20 cellular contexts compared by ENCODE assay signal in genomic region chr16:31676731-31677130, GRCh38.
"Had no signal": no experiment of that assay in that cellular context is flagged by ENCODE, and none has a peak within 500 bp of the region (broad histone marks: within the 10 kb centered on the region; RNA-seq: fewer than 3 reads in every experiment).

No MANE protein-coding gene starts in this region.

- H3K4me3 ChIP-seq: hepatocyte, left ventricle myocardium inferior, lower lobe of right lung, neural progenitor cell, ovary, right atrium auricular region, sigmoid colon, skin epidermis had no signal

- H2AFZ ChIP-seq: hepatocyte, neural progenitor cell had no signal

- H3K79me2 ChIP-seq: hepatocyte had no signal

- H3K4me1 ChIP-seq: foreskin keratinocyte, left ventricle myocardium inferior, lower lobe of right lung, neural progenitor cell, right atrium auricular region, sigmoid colon had no signal

- H3K36me3 Mint-ChIP-seq: memory B cell; mesothelial cell of epicardium; natural killer cell; neural progenitor cell; stimulated activated naive B cell treated with anti-CD40 and anti-IgM and Interleukin-4, amounts not matched to agents 10 μg/mL and 1 μg/mL and 100 μg/mL, for 72 hours had no signal

- H3K9me3 ChIP-seq: lower lobe of right lung, ovary, right atrium auricular region, sigmoid colon had no signal

- H3K4me2 ChIP-seq: hepatocyte, neural progenitor cell had no signal

- H3K27ac Mint-ChIP-seq: memory B cell; mesothelial cell of epicardium; natural killer cell; neural progenitor cell; stimulated activated naive B cell treated with anti-CD40 and anti-IgM and Interleukin-4, amounts not matched to agents 10 μg/mL and 1 μg/mL and 100 μg/mL, for 72 hours had no signal

- H3K27me3 ChIP-seq: foreskin keratinocyte, hepatocyte, neural progenitor cell, ovary, right atrium auricular region, sigmoid colon had no signal

- DNase-seq: dermis blood vessel endothelial cell; foreskin keratinocyte; kidney; left cardiac atrium; left ventricle myocardium inferior; lower lobe of right lung; natural killer cell; nucleus accumbens; ovary; sigmoid colon; stimulated activated CD4-positive, alpha-beta T cell treated with anti-CD3 and anti-CD28 coated beads, Interleukin-2, amount 100 ng/mL, for 24 hours; stimulated activated CD4-positive, alpha-beta T cell treated with anti-CD3 and anti-CD28 coated beads, Interleukin-4, amount 100 ng/mL, for 4 hours; stimulated activated naive B cell treated with anti-CD40 and anti-IgM and Interleukin-4, amounts not matched to agents 10 μg/mL and 1 μg/mL and 100 μg/mL, for 72 hours; trophoblast cell had no signal

- ATAC-seq: foreskin keratinocyte; left cardiac atrium; lower lobe of right lung; natural killer cell; stimulated activated naive B cell treated with anti-CD40 and anti-IgM and Interleukin-4, amounts not matched to agents 10 μg/mL and 1 μg/mL and 100 μg/mL, for 72 hours had no signal

- H3K4me1 Mint-ChIP-seq: memory B cell, mesothelial cell of epicardium, neural progenitor cell had no signal

- H3K9me3 Mint-ChIP-seq: memory B cell, natural killer cell had no signal

- H3K9ac ChIP-seq: neural progenitor cell had no signal

- H3K4me3 Mint-ChIP-seq: memory B cell; mesothelial cell of epicardium; natural killer cell; neural progenitor cell; stimulated activated naive B cell treated with anti-CD40 and anti-IgM and Interleukin-4, amounts not matched to agents 10 μg/mL and 1 μg/mL and 100 μg/mL, for 72 hours had no signal

- H3K36me3 ChIP-seq: left ventricle myocardium inferior, lower lobe of right lung, neural progenitor cell, ovary, right atrium auricular region, sigmoid colon had no signal
